In genomic region chrX:118545510-118545909, GRCh38 we compare ENCODE assay signal across 15 cellular contexts. TPM values are rescaled to one million over a fixed set of nuclear protein-coding genes. Genes with fewer than 3 reads are reported as not detected.
DNase-seq lines count a peak whose midpoint lies in the region; ATAC-seq and FAIRE-seq lines count a peak whose summit lies in the region.
"Had no signal": no experiment of that assay in that cellular context is flagged by ENCODE, and none has a peak within 500 bp of the region (broad histone marks: within the 10 kb centered on the region; RNA-seq: fewer than 3 reads in every experiment).

No MANE protein-coding gene starts in this region.

- no peak for ATAC-seq in activated naive CD8-positive, alpha-beta T cell treated with anti-CD3 and anti-CD28 coated beads, Interleukin-2, amount 50 U/mL, for 24 hours
- ATAC-seq in activated CD4-positive, CD25-positive, alpha-beta regulatory T cell treated with anti-CD3 and anti-CD28 coated beads, Interleukin-2, amount 50 U/mL, for 24 hours: no peak

- peak overlapping the region; percentile 54 for H3K27ac Mint-ChIP-seq in activated naive CD8-positive, alpha-beta T cell
- H3K27ac Mint-ChIP-seq in activated naive CD8-positive, alpha-beta T cell treated with anti-CD3 and anti-CD28 coated beads, Interleukin-2, amount 50 U/mL, for 24 hours: no peak overlapping the region
- peak overlapping the region; percentile 56 for H3K27ac Mint-ChIP-seq in dendritic cell treated with granulocyte-macrophage colony-stimulating factor and Interleukin-4, amounts not matched to agents 40 ng/mL and 50 ng/mL, for 4 days

- H3K4me3 Mint-ChIP-seq in activated naive CD8-positive, alpha-beta T cell: no peak overlapping the region
- no peak overlapping the region for H3K4me3 Mint-ChIP-seq in activated naive CD8-positive, alpha-beta T cell treated with anti-CD3 and anti-CD28 coated beads, Interleukin-2, amount 50 U/mL, for 24 hours
- no peak overlapping the region for H3K4me3 Mint-ChIP-seq in dendritic cell treated with granulocyte-macrophage colony-stimulating factor and Interleukin-4, amounts not matched to agents 40 ng/mL and 50 ng/mL, for 4 days

- no peaks in the 10 kb centered on the region for H3K9me3 Mint-ChIP-seq in activated naive CD8-positive, alpha-beta T cell (ENCODE audit: low read depth)
- H3K9me3 Mint-ChIP-seq in activated naive CD8-positive, alpha-beta T cell treated with anti-CD3 and anti-CD28 coated beads, Interleukin-2, amount 50 U/mL, for 24 hours: no peaks in the 10 kb centered on the region
- H3K9me3 Mint-ChIP-seq in dendritic cell treated with granulocyte-macrophage colony-stimulating factor and Interleukin-4, amounts not matched to agents 40 ng/mL and 50 ng/mL, for 4 days: no peaks in the 10 kb centered on the region

- no peaks in the 10 kb centered on the region for H3K27me3 Mint-ChIP-seq in activated naive CD8-positive, alpha-beta T cell
- H3K27me3 Mint-ChIP-seq in activated naive CD8-positive, alpha-beta T cell treated with anti-CD3 and anti-CD28 coated beads, Interleukin-2, amount 50 U/mL, for 24 hours: no peaks in the 10 kb centered on the region
- H3K27me3 Mint-ChIP-seq in dendritic cell treated with granulocyte-macrophage colony-stimulating factor and Interleukin-4, amounts not matched to agents 40 ng/mL and 50 ng/mL, for 4 days: no peaks in the 10 kb centered on the region

- DNase-seq in activated naive CD8-positive, alpha-beta T cell treated with anti-CD3 and anti-CD28 coated beads, Interleukin-2, amount 50 U/mL, for 24 hours: no peak
- DNase-seq in RPMI7951 (ENCODE audit: low read depth) (peak; percentile 26), urothelium cell line (ENCODE audit: low spot score) (peak; percentile 3), NCI-H2081 treated with DMSO at 0.1 percent for 48 hours (lab: John Stamatoyannopoulos, UW) (no peak)
- DNase-seq in stimulated activated CD8-positive, alpha-beta memory T cell treated with anti-CD3 and anti-CD28 coated beads, Interleukin-4, amount 100 ng/mL, for 48 hours: no peak
- DNase-seq: DMS79 treated with DMSO at 0.1 percent for 48 hours, NCI-H1417, NCI-H2029 treated with DMSO at 0.1 percent for 48 hours, NCI-H510A treated with DMSO at 0.1 percent for 48 hours, Peyer's patch, SHP77 had no signal

- intact Hi-C loops in dendritic cell treated with granulocyte-macrophage colony-stimulating factor and Interleukin-4, amounts not matched to agents 40 ng/mL and 50 ng/mL, for 4 days (cut with micrococcal nuclease): no loop called here

- H3K4me1 Mint-ChIP-seq in activated naive CD8-positive, alpha-beta T cell (ENCODE audit: low read depth): peaks cover 17% of the 10 kb centered on the region
- peaks cover 18% of the 10 kb centered on the region for H3K4me1 Mint-ChIP-seq in activated naive CD8-positive, alpha-beta T cell treated with anti-CD3 and anti-CD28 coated beads, Interleukin-2, amount 50 U/mL, for 24 hours
- H3K4me1 Mint-ChIP-seq in dendritic cell treated with granulocyte-macrophage colony-stimulating factor and Interleukin-4, amounts not matched to agents 40 ng/mL and 50 ng/mL, for 4 days (ENCODE audit: low read depth): peaks cover 10% of the 10 kb centered on the region

- no peak for FAIRE-seq in urothelium cell line (lab: Jason Lieb, UNC)
- FAIRE-seq: H54 had no signal

- H3K36me3 Mint-ChIP-seq in activated naive CD8-positive, alpha-beta T cell: peaks cover 2% of the 10 kb centered on the region
- H3K36me3 Mint-ChIP-seq in activated naive CD8-positive, alpha-beta T cell treated with anti-CD3 and anti-CD28 coated beads, Interleukin-2, amount 50 U/mL, for 24 hours (ENCODE audit: low read depth): peaks cover 15% of the 10 kb centered on the region
- H3K36me3 Mint-ChIP-seq in dendritic cell treated with granulocyte-macrophage colony-stimulating factor and Interleukin-4, amounts not matched to agents 40 ng/mL and 50 ng/mL, for 4 days (ENCODE audit: low read depth): peaks cover 66% of the 10 kb centered on the region

RNA-seq across cellular contexts. Expression of gene DOCK11, which starts 49.9 kb away (rescaled TPM):
- 19.5 and 26.3 TPM in 2 replicates for total RNA-seq in RPMI7951 (2014; rRNA removed; shearing (Covaris generic))

Comparison
In these comparisons a context has a peak if more than half of its experiments do, and no peak if none do; other contexts are left out.
1. DNase-seq: peak in RPMI7951 (single experiment) and urothelium cell line (single experiment); none in activated naive CD8-positive, alpha-beta T cell treated with anti-CD3 and anti-CD28 coated beads, Interleukin-2, amount 50 U/mL, for 24 hours (single experiment), NCI-H2081 treated with DMSO at 0.1 percent for 48 hours (single experiment) and stimulated activated CD8-positive, alpha-beta memory T cell treated with anti-CD3 and anti-CD28 coated beads, Interleukin-4, amount 100 ng/mL, for 48 hours (single experiment).